Comparison of ENCODE assay signal across 16 cellular contexts in genomic region chr15:22902981-22903380, GRCh38.
DNase-seq lines count a peak whose midpoint lies in the region; ATAC-seq and TF ChIP-seq lines count a peak whose summit lies in the region.
"Had no signal": no experiment of that assay in that cellular context is flagged by ENCODE, and none has a peak within 500 bp of the region (broad histone marks: within the 10 kb centered on the region; RNA-seq: fewer than 3 reads in every experiment).

No MANE protein-coding gene starts in this region.

- H3K4me1 ChIP-seq in RWPE2 (ENCODE audit: insufficient read depth, poor library complexity, severe bottlenecking) (no peaks in the 10 kb centered on the region), upper lobe of right lung (no peaks in the 10 kb centered on the region)
- H3K4me1 ChIP-seq: A549, BE2C had no signal

- DNase-seq in H7 = peak; percentile 19
- DNase-seq in RWPE2 (ENCODE audit: low spot score) = peak; percentile 62
- no peak for DNase-seq in glutamatergic neuron
- no peak for DNase-seq in upper lobe of right lung
- no peak for DNase-seq in GM10266 (ENCODE audit: extremely low spot score)
- DNase-seq in left colon = no peak
- DNase-seq in SIG-M5 (lab: John Stamatoyannopoulos, UW) = no peak
- DNase-seq: BE2C; CD8-positive, alpha-beta memory T cell; DMS53; GF-D8; GM23248; HCEC 1CT; HFFc6 had no signal

- H3K4me3 ChIP-seq in H7 (ENCODE audit: insufficient read depth, low read depth, low read length) (no peak overlapping the region), RWPE2 (ENCODE audit: severe bottlenecking) (no peak overlapping the region), upper lobe of right lung (no peak overlapping the region)
- H3K4me3 ChIP-seq: A549, GM23248 had no signal

- intact Hi-C loops in upper lobe of right lung (cut with DNase I) = no loop called here
- intact Hi-C loops in left colon (cut with DNase I, micrococcal nuclease) = no loop called here

- H3K36me3 Mint-ChIP-seq in glutamatergic neuron (ENCODE audit: unreplicated experiment) = peaks cover 4% of the 10 kb centered on the region

- H3K27ac ChIP-seq in RWPE2 (ENCODE audit: poor library complexity, severe bottlenecking) (no peak overlapping the region), upper lobe of right lung (no peak overlapping the region)
- H3K27ac ChIP-seq: A549, GM23248 had no signal

- H3K27me3 Mint-ChIP-seq in glutamatergic neuron (ENCODE audit: unreplicated experiment) = peaks cover 2% of the 10 kb centered on the region
- H3K27me3 Mint-ChIP-seq: CD8-positive, alpha-beta memory T cell had no signal

- ATAC-seq in RWPE2 (ENCODE audit: low read depth) (no peak), upper lobe of right lung (peak; percentile 9), HG02610 (IDR thresholded peaks at IDR 0.05; ENCODE audit: unreplicated experiment) (no peak), left colon (no peak)

- H3K4me1 Mint-ChIP-seq in glutamatergic neuron (ENCODE audit: low read depth, unreplicated experiment) = peaks cover 11% of the 10 kb centered on the region
- H3K4me1 Mint-ChIP-seq: CD8-positive, alpha-beta memory T cell had no signal

- no peak overlapping the region for H3K4me3 Mint-ChIP-seq in glutamatergic neuron (ENCODE audit: unreplicated experiment)
- H3K4me3 Mint-ChIP-seq: CD8-positive, alpha-beta memory T cell; HFFc6 had no signal

- H3K36me3 ChIP-seq in H7 (replicated peaks; ENCODE audit: control insufficient read depth, insufficient read depth, low read length) (peaks cover 11% of the 10 kb centered on the region), RWPE2 (ENCODE audit: low read depth) (peaks cover 83% of the 10 kb centered on the region), upper lobe of right lung (peaks cover 87% of the 10 kb centered on the region)

- no peaks in the 10 kb centered on the region for H3K27me3 ChIP-seq in H7 (ENCODE audit: control insufficient read depth, insufficient read depth, low read length)
- no peaks in the 10 kb centered on the region for H3K27me3 ChIP-seq in RWPE2 (ENCODE audit: insufficient read depth, poor library complexity, severe bottlenecking)
- H3K27me3 ChIP-seq in upper lobe of right lung = no peaks in the 10 kb centered on the region
- H3K27me3 ChIP-seq: BE2C had no signal

- H3K9me3 ChIP-seq in RWPE2 (ENCODE audit: severe bottlenecking) (no peaks in the 10 kb centered on the region), upper lobe of right lung (no peaks in the 10 kb centered on the region)
- H3K9me3 ChIP-seq: BE2C had no signal

- peak overlapping the region; percentile 52 for H3K27ac Mint-ChIP-seq in glutamatergic neuron (ENCODE audit: unreplicated experiment)
- H3K27ac Mint-ChIP-seq: CD8-positive, alpha-beta memory T cell; HFFc6 had no signal

- TF ChIP-seq CTCF in RWPE2 (IDR thresholded peaks at IDR 0.05; ENCODE audit: poor library complexity, severe bottlenecking) (no peak), glutamatergic neuron (IDR thresholded peaks at IDR 0.05; ENCODE audit: partially characterized antibody, unreplicated experiment) (no peak), upper lobe of right lung (IDR thresholded peaks at IDR 0.05) (no peak), GM10266 (IDR thresholded peaks at IDR 0.05; ENCODE audit: control insufficient read depth, insufficient read depth, low read depth, missing control alignments) (no peak)

- peaks cover 3% of the 10 kb centered on the region for H3K9me3 Mint-ChIP-seq in glutamatergic neuron (ENCODE audit: unreplicated experiment)
- H3K9me3 Mint-ChIP-seq: CD8-positive, alpha-beta memory T cell; HFFc6 had no signal

Comparison
In these comparisons a context has a peak if more than half of its experiments do, and no peak if none do; other contexts are left out.
1. DNase-seq: peak in H7 (single experiment) and RWPE2 (single experiment); none in glutamatergic neuron (single experiment), upper lobe of right lung (single experiment), GM10266 (single experiment), left colon (0 of 2) and SIG-M5 (single experiment).